ENCODE assay signal across 18 cellular contexts in genomic region chr9:99357575-99357974, GRCh38.
DNase-seq lines count a peak whose midpoint lies in the region; ATAC-seq and TF ChIP-seq lines count a peak whose summit lies in the region.
"Had no signal": no experiment of that assay in that cellular context is flagged by ENCODE, and none has a peak within 500 bp of the region (broad histone marks: within the 10 kb centered on the region; RNA-seq: fewer than 3 reads in every experiment).

No MANE protein-coding gene starts in this region.

- in situ Hi-C loops in GM13977 (cut with MboI; ENCODE audit: low pct_unique_long_range_greater_than_20kb, low sequenced_read_pairs, unreplicated experiment): no loop called here

- H3K36me3 ChIP-seq in right atrium auricular region: no peaks in the 10 kb centered on the region
- H3K36me3 ChIP-seq: BLaER1, suprapubic skin had no signal

- peak overlapping the region; percentile 84 to 92 for H3K27ac ChIP-seq in right atrium auricular region
- H3K27ac ChIP-seq: BLaER1, epithelial cell of prostate, suprapubic skin had no signal

- H3K27ac Mint-ChIP-seq in stimulated activated naive B cell treated with anti-CD40 and anti-IgM and Interleukin-4, amounts not matched to agents 10 μg/mL and 1 μg/mL and 100 μg/mL, for 72 hours: peak overlapping the region; percentile 31

- TF ChIP-seq CTCF in GM13977 (IDR thresholded peaks at IDR 0.05; ENCODE audit: extremely low read depth, insufficient read depth, missing control alignments): no peak
- no peak for TF ChIP-seq CTCF in right atrium auricular region (IDR thresholded peaks at IDR 0.05)

- DNase-seq in GM13977 (ENCODE audit: low spot score) (peak; percentile 34), astrocyte of the hippocampus (ENCODE audit: low read depth, low spot score) (peak; percentile 37), right atrium auricular region (ENCODE audit: low spot score) (no peak), mesenteric fat pad (ENCODE audit: low spot score) (no peak)
- DNase-seq in stimulated activated naive B cell treated with anti-CD40 and anti-IgM and Interleukin-4, amounts not matched to agents 10 μg/mL and 1 μg/mL and 100 μg/mL, for 72 hours: no peak
- DNase-seq in stimulated activated CD4-positive, alpha-beta T cell treated with anti-CD3 and anti-CD28 coated beads, Interleukin-4, amount 100 ng/mL, for 24 hours: no peak
- DNase-seq: activated CD4-positive, alpha-beta T cell treated with anti-CD3 and anti-CD28 coated beads for 48 hours; activated T-cell treated with anti-CD3 and anti-CD28 coated beads, Interleukin-2, amount 50 U/mL, for 1 hour; DMS79; KG1; mammary epithelial cell; NCI-H1694; T1000 had no signal

- peaks cover 0 to 5% of the 10 kb centered on the region in 2 donors for H3K9me3 Mint-ChIP-seq in stimulated activated naive B cell treated with anti-CD40 and anti-IgM and Interleukin-4, amounts not matched to agents 10 μg/mL and 1 μg/mL and 100 μg/mL, for 72 hours

- H3K4me3 ChIP-seq in right atrium auricular region: no peak overlapping the region
- H3K4me3 ChIP-seq: BLaER1, suprapubic skin had no signal

- H3K9me3 ChIP-seq in right atrium auricular region: no peaks in the 10 kb centered on the region
- H3K9me3 ChIP-seq: BLaER1, suprapubic skin had no signal

- H3K4me3 Mint-ChIP-seq in stimulated activated naive B cell treated with anti-CD40 and anti-IgM and Interleukin-4, amounts not matched to agents 10 μg/mL and 1 μg/mL and 100 μg/mL, for 72 hours: no peak overlapping the region

- H3K4me1 ChIP-seq in right atrium auricular region: peaks cover 0 to 33% of the 10 kb centered on the region in 2 donors

- H3K36me3 Mint-ChIP-seq in stimulated activated naive B cell treated with anti-CD40 and anti-IgM and Interleukin-4, amounts not matched to agents 10 μg/mL and 1 μg/mL and 100 μg/mL, for 72 hours: peaks cover 5 to 15% of the 10 kb centered on the region in 2 donors

- H3K27me3 ChIP-seq in right atrium auricular region: no peaks in the 10 kb centered on the region
- H3K27me3 ChIP-seq: BLaER1 had no signal

- H3K27me3 Mint-ChIP-seq in stimulated activated naive B cell treated with anti-CD40 and anti-IgM and Interleukin-4, amounts not matched to agents 10 μg/mL and 1 μg/mL and 100 μg/mL, for 72 hours: peaks cover 11 to 31% of the 10 kb centered on the region in 2 donors

- peaks cover 23 to 24% of the 10 kb centered on the region in 2 donors for H3K4me1 Mint-ChIP-seq in stimulated activated naive B cell treated with anti-CD40 and anti-IgM and Interleukin-4, amounts not matched to agents 10 μg/mL and 1 μg/mL and 100 μg/mL, for 72 hours

- peak; percentile 55 to 71 for ATAC-seq in stimulated activated naive B cell treated with anti-CD40 and anti-IgM and Interleukin-4, amounts not matched to agents 10 μg/mL and 1 μg/mL and 100 μg/mL, for 72 hours (replicated peaks)
- no peak for ATAC-seq in GM18511 (IDR thresholded peaks at IDR 0.05; ENCODE audit: unreplicated experiment)
- no peak for ATAC-seq in GM21576 (IDR thresholded peaks at IDR 0.05; ENCODE audit: unreplicated experiment)

Comparison
In these comparisons a context has a peak if more than half of its experiments do, and no peak if none do; other contexts are left out.
1. DNase-seq: peak in GM13977 (single experiment) and astrocyte of the hippocampus (single experiment); none in right atrium auricular region (single experiment), stimulated activated naive B cell treated with anti-CD40 and anti-IgM and Interleukin-4, amounts not matched to agents 10 μg/mL and 1 μg/mL and 100 μg/mL, for 72 hours (single experiment), mesenteric fat pad (single experiment) and stimulated activated CD4-positive, alpha-beta T cell treated with anti-CD3 and anti-CD28 coated beads, Interleukin-4, amount 100 ng/mL, for 24 hours (single experiment).
2. ATAC-seq: peak in stimulated activated naive B cell treated with anti-CD40 and anti-IgM and Interleukin-4, amounts not matched to agents 10 μg/mL and 1 μg/mL and 100 μg/mL, for 72 hours (2 of 2); none in GM18511 (single experiment) and GM21576 (single experiment).